1 cellular context compared by ENCODE assay signal in the genomic region with DNA sequence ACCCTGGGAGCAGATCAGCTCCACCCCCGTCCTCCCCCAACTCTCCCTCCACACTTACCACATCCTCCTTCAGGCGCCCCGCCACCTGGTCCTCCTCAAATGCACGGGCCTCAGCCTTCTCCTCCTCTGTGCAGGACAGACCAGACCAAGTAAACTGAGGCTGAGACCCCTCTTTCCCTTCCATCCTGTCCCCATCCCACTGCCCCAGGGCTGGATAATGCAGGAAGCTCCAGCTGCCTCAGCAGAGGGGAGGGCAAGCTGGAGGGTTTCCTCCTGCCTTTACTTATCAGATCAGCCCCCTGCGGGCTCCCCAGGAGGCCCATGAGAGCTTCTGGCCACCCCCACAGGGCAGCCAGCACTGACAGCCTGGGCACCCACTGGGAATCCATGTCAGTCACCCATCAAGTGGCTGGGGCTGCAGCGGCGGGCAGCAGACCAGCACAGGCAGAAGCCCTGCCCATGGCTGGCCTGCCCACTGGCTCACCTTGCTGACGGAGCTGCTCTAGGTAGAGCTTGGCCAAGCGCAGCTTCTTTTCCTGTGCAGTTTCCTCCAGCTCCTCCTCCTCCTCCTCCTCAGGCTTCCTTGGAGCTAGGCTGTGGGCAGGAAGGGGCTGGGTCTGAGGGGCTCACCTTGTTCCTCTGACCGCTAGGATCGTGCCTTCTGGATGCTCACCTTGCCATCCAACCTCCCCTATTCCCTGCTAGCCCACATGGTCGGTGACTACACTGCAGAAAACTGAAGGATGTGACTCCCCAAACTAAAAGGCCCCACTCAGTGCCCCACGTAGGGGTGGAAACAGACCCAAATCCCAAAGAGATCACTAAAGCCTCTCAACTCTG.
TF ChIP-seq lines count a peak whose summit lies in the region.

No MANE protein-coding gene starts in this region.

TF ChIP-seq in IMR-90, 13 proteins besides CTCF, POLR2A, EP300 and RAD21:
- TF ChIP-seq NFE2L2 (IDR thresholded peaks at IDR 0.05; ENCODE audit: low read depth, low read length) (no peak), CEBPB (IDR thresholded peaks at IDR 0.05; ENCODE audit: low read depth, low read length) (no peak), MXI1 (IDR thresholded peaks at IDR 0.05; ENCODE audit: borderline replicate concordance, low read depth, low read length) (no peak), FOS (IDR thresholded peaks at IDR 0.05; ENCODE audit: low read depth, low read length) (no peak), RCOR1 (IDR thresholded peaks at IDR 0.05; ENCODE audit: insufficient replicate concordance, low read length) (no peak), MAZ (IDR thresholded peaks at IDR 0.05; ENCODE audit: borderline replicate concordance, low read depth, low read length) (no peak), CHD1 (IDR thresholded peaks at IDR 0.05; ENCODE audit: low read depth, low read length) (no peak), BHLHE40 (IDR thresholded peaks at IDR 0.05; ENCODE audit: low read depth, low read length) (no peak)
- TF ChIP-seq, protein P1, sequence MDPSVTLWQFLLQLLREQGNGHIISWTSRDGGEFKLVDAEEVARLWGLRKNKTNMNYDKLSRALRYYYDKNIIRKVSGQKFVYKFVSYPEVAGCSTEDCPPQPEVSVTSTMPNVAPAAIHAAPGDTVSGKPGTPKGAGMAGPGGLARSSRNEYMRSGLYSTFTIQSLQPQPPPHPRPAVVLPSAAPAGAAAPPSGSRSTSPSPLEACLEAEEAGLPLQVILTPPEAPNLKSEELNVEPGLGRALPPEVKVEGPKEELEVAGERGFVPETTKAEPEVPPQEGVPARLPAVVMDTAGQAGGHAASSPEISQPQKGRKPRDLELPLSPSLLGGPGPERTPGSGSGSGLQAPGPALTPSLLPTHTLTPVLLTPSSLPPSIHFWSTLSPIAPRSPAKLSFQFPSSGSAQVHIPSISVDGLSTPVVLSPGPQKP (IDR thresholded peaks at IDR 0.05; ENCODE audit: borderline replicate concordance, low read depth, low read length) = no peak
TF ChIP-seq in IMR-90: peak in this region for 0.
